Comparison of ENCODE assay signal across 8 cellular contexts in genomic region chr5:136020383-136021015, GRCh38. TPM values are rescaled to one million over a fixed set of nuclear protein-coding genes. Genes with fewer than 3 reads are reported as not detected.
DNase-seq lines count a peak whose midpoint lies in the region; ATAC-seq, FAIRE-seq and TF ChIP-seq lines count a peak whose summit lies in the region.

No MANE protein-coding gene starts in this region.

- H3K9me3 Mint-ChIP-seq in natural killer cell treated with Interleukin-12 subunit alpha and Interleukin-12 subunit beta and Interleukin-15 and Interleukin-18, amount 100 ng/mL, for 72 hours, result no peaks in the 10 kb centered on the region

- H2AFZ ChIP-seq in GM12878 (ENCODE audit: control insufficient read depth, low read depth, low read length), result no peak overlapping the region

- BruUV-seq in GM12878 (replicated peaks; lab: Mats Ljungman, UMichigan), result no TSS peak

- no peaks in the 10 kb centered on the region for H3K36me3 Mint-ChIP-seq in natural killer cell treated with Interleukin-12 subunit alpha and Interleukin-12 subunit beta and Interleukin-15 and Interleukin-18, amount 100 ng/mL, for 72 hours

- no peak for TF ChIP-seq POLR2A in GM12878 (IDR thresholded peaks at IDR 0.05; ENCODE audit: low read depth, low read length)

- TF ChIP-seq EP300 in GM12878 (IDR thresholded peaks at IDR 0.05; ENCODE audit: borderline replicate concordance in 1 of 2, control insufficient read depth in 1 of 2, low read depth in 2 of 2, low read length in 2 of 2), result no peak

- ATAC-seq in GM12878 (peak; percentile 35; the same call in 2 of the 3 replicates), GM21723 (IDR thresholded peaks at IDR 0.05; ENCODE audit: unreplicated experiment) (no peak), HG03342 (IDR thresholded peaks at IDR 0.05; ENCODE audit: unreplicated experiment) (no peak)
- ATAC-seq in natural killer cell treated with Interleukin-12 subunit alpha and Interleukin-12 subunit beta and Interleukin-15 and Interleukin-18, amount 100 ng/mL, for 72 hours, result peak; percentile 82 to 91

- no peak overlapping the region for H3K4me2 ChIP-seq in GM12878 (ENCODE audit: control insufficient read depth, insufficient read depth)

- peak overlapping the region in 1 of 2 donors; percentile 20 for H3K27ac Mint-ChIP-seq in natural killer cell treated with Interleukin-12 subunit alpha and Interleukin-12 subunit beta and Interleukin-15 and Interleukin-18, amount 100 ng/mL, for 72 hours

- H3K9me3 ChIP-seq in GM12878 (replicated peaks; ENCODE audit: control insufficient read depth, insufficient read depth, low read length), result no peaks in the 10 kb centered on the region

- CTCF ChIA-PET in GM12878 (lab: Yijun Ruan, JAX), result no interaction called here

- H3K27ac ChIP-seq in GM12878 (ENCODE audit: control insufficient read depth, insufficient read depth), result no peak overlapping the region

- no peak for TF ChIP-seq RAD21 in GM12878 (IDR thresholded peaks at IDR 0.05; ENCODE audit: insufficient read depth, low read depth, low read length)

- H3K27me3 ChIP-seq in GM12878 (replicated peaks in 1 of 2; ENCODE audit: control insufficient read depth in 2 of 2, insufficient read depth in 2 of 2, low read length in 1 of 2), result peaks cover 0 to 5% of the 10 kb centered on the region in 2 experiments; a peak in 2 of 4 replicates

- POLR2A ChIA-PET in GM12878 (lab: Charles Lee), result no interaction called here

- no peaks in the 10 kb centered on the region for H3K36me3 ChIP-seq in GM12878 (ENCODE audit: control insufficient read depth in 2 of 2, insufficient read depth in 2 of 2, low read length in 1 of 2)

- no peaks in the 10 kb centered on the region; the same call in 1 of the 2 replicates for H4K20me1 ChIP-seq in GM12878 (ENCODE audit: control insufficient read depth, insufficient read depth)

- intact Hi-C loops in GM12878 (cut with micrococcal nuclease; ENCODE audit: unreplicated experiment), result no loop called here

- peaks cover 4 to 11% of the 10 kb centered on the region in 2 donors for H3K4me1 Mint-ChIP-seq in natural killer cell treated with Interleukin-12 subunit alpha and Interleukin-12 subunit beta and Interleukin-15 and Interleukin-18, amount 100 ng/mL, for 72 hours (ENCODE audit: low read depth in 2 of 2)

- TF ChIP-seq CTCF in GM12878 (IDR thresholded peaks at IDR 0.05 in 2 of 3, conservative IDR thresholded peaks at IDR 0.05 in 1 of 3; ENCODE audit: control insufficient read depth in 2 of 3, extremely low read depth in 1 of 3, insufficient read depth in 1 of 3, low read depth in 3 of 3, low read length in 3 of 3), result no peak

- peak overlapping the region; percentile 7 for H3K4me3 Mint-ChIP-seq in natural killer cell treated with Interleukin-12 subunit alpha and Interleukin-12 subunit beta and Interleukin-15 and Interleukin-18, amount 100 ng/mL, for 72 hours

- in situ Hi-C loops in GM12878 (cut with MboI), result no loop called here

- FAIRE-seq in GM12878 (lab: Jason Lieb, UNC), result no peak

- no peak overlapping the region for H3K4me3 ChIP-seq in GM12878

- H3K4me1 ChIP-seq in GM12878 (ENCODE audit: control insufficient read depth, insufficient read depth, low read length), result no peaks in the 10 kb centered on the region

- 24% methylated on average over 10 of the region's 10 CpGs for WGBS in GM12878 (ENCODE audit: insufficient coverage, insufficient replicate concordance, low lambda C conversion rate, missing lambda C conversion rate)

- H3K79me2 ChIP-seq in GM12878 (ENCODE audit: control insufficient read depth, insufficient read depth, low read length), result no peaks in the 10 kb centered on the region

- H3K9ac ChIP-seq in GM12878 (ENCODE audit: control insufficient read depth, insufficient read depth, low read length), result no peak overlapping the region

- SMC1A ChIA-PET in GM12878 (lab: Charles Lee; ENCODE audit: uncharacterized antibody, unreplicated experiment), result no interaction called here

- peaks cover 16 to 20% of the 10 kb centered on the region in 2 donors for H3K27me3 Mint-ChIP-seq in natural killer cell treated with Interleukin-12 subunit alpha and Interleukin-12 subunit beta and Interleukin-15 and Interleukin-18, amount 100 ng/mL, for 72 hours

- DNase-seq in COLO829 (ENCODE audit: low spot score) (peak; percentile 60), Kasumi-1 (lab: John Stamatoyannopoulos, UW) (peak; percentile 78 to 82), GM12878 (ENCODE audit: low read depth, low spot score) (no peak), HUDEP-2 (lab: John Stamatoyannopoulos, UW; ENCODE audit: unreplicated experiment in 76 of 76) (no peak), DMS79 treated with DMSO at 0.1 percent for 48 hours (lab: John Stamatoyannopoulos, UW) (no peak)
- no peak for DNase-seq in natural killer cell treated with Interleukin-12 subunit alpha and Interleukin-12 subunit beta and Interleukin-15 and Interleukin-18, amount 100 ng/mL, for 72 hours (ENCODE audit: low spot score)

- RAD21 ChIA-PET in GM12878 (lab: Charles Lee; ENCODE audit: unreplicated experiment), result no interaction called here

TF ChIP-seq in GM12878, 131 proteins besides CTCF, POLR2A, EP300 and RAD21:
- no peak for TF ChIP-seq ZNF207 (IDR thresholded peaks at IDR 0.05; ENCODE audit: borderline replicate concordance)
- TF ChIP-seq SREBF2 (IDR thresholded peaks at IDR 0.05; ENCODE audit: low read length), result no peak
- no peak for TF ChIP-seq ZBED1 (IDR thresholded peaks at IDR 0.05; ENCODE audit: borderline replicate concordance)
- TF ChIP-seq SUZ12 (IDR thresholded peaks at IDR 0.05; ENCODE audit: unreplicated experiment), result no peak
- TF ChIP-seq BCL11A (IDR thresholded peaks at IDR 0.05; ENCODE audit: low read depth, low read length), result no peak
- no peak for TF ChIP-seq CREM (IDR thresholded peaks at IDR 0.05; ENCODE audit: low read depth)
- TF ChIP-seq GABPA (IDR thresholded peaks at IDR 0.05; ENCODE audit: low read depth), result no peak
- no peak for TF ChIP-seq IRF4 (IDR thresholded peaks at IDR 0.05; ENCODE audit: low read depth, low read length)
- no peak for TF ChIP-seq ZNF384 (IDR thresholded peaks at IDR 0.05; ENCODE audit: borderline replicate concordance, low read depth, low read length)

RNA-seq across cellular contexts. Expression of gene TGFBI, which starts 8.3 kb away (rescaled TPM):
- total RNA-seq in GM12878 (2013; cell fraction: nucleolus; rRNA removed), result 0.84 TPM in 1 of 2 replicates, not detected in the other
- total RNA-seq in GM12878 (2014; rRNA removed), result 0.17 and 0.71 TPM in 2 replicates
- 0.09 and 0.13 TPM in 2 replicates for total RNA-seq in GM12878 (2014; rRNA removed; fragmentation: Illumina TruSeq; extraction: Trizol)
- 0.64 and 1.3 TPM in 2 replicates for total RNA-seq in GM12878 (2021)
- not detected for polyA plus RNA-seq in GM12878 (2011; ENCODE audit: low read depth)
- polyA plus RNA-seq in GM12878 (2011; rRNA removed), result 0.06 and 0.20 TPM in 2 replicates
- polyA plus RNA-seq in GM12878 (2011; cell fraction: cytosol; rRNA removed), result 0.13 and 0.22 TPM in 2 replicates
- 0.37 and 0.39 TPM in 2 replicates for polyA plus RNA-seq in GM12878 (2011; cell fraction: nucleus; rRNA removed)
- polyA plus RNA-seq in GM12878 (2012), result 0.32 and 0.45 TPM in 2 replicates
- polyA plus RNA-seq in GM12878 (2014; fragmentation: Illumina TruSeq; extraction: Trizol), result 0.12 TPM in 1 of 2 replicates, not detected in the other
- polyA plus RNA-seq in GM12878 (2014; fragmentation: Nextera tagmentation; extraction: Ambion mirVana), result under 1 TPM; 0.16 to 0.22 TPM
- 0.13 and 0.23 TPM in 2 replicates for polyA plus RNA-seq in GM12878 (2014; rRNA removed)
- polyA plus RNA-seq in GM12878 (2016; fragmentation: Nextera tagmentation; extraction: Ambion mirVana), result 1 to 10 TPM; 1.7 to 1.8 TPM
- 0.44 and 0.62 TPM in 2 replicates for polyA minus RNA-seq in GM12878 (2011; rRNA and poly(A)+ RNA removed)
- polyA minus RNA-seq in GM12878 (2011; cell fraction: cytosol; rRNA and poly(A)+ RNA removed), result 0.80 and 1.1 TPM in 2 replicates
- polyA minus RNA-seq in GM12878 (2011; cell fraction: nucleus; rRNA and poly(A)+ RNA removed), result 0.24 TPM in 1 of 2 replicates, not detected in the other
- not detected for total RNA-seq in natural killer cell treated with Interleukin-12 subunit alpha and Interleukin-12 subunit beta and Interleukin-15 and Interleukin-18, amount 100 ng/mL, for 72 hours

Comparison
In these comparisons a context has a peak if more than half of its experiments do, and no peak if none do; other contexts are left out.
1. DNase-seq: peak in COLO829 (single experiment) and Kasumi-1 (2 of 2); none in GM12878 (single experiment), natural killer cell treated with Interleukin-12 subunit alpha and Interleukin-12 subunit beta and Interleukin-15 and Interleukin-18, amount 100 ng/mL, for 72 hours (single experiment), HUDEP-2 (0 of 76) and DMS79 treated with DMSO at 0.1 percent for 48 hours (single experiment).
2. ATAC-seq: peak in GM12878 (single experiment) and natural killer cell treated with Interleukin-12 subunit alpha and Interleukin-12 subunit beta and Interleukin-15 and Interleukin-18, amount 100 ng/mL, for 72 hours (2 of 2); none in GM21723 (single experiment) and HG03342 (single experiment).